Comparison of ENCODE assay signal across 10 cellular contexts in the genomic region with DNA sequence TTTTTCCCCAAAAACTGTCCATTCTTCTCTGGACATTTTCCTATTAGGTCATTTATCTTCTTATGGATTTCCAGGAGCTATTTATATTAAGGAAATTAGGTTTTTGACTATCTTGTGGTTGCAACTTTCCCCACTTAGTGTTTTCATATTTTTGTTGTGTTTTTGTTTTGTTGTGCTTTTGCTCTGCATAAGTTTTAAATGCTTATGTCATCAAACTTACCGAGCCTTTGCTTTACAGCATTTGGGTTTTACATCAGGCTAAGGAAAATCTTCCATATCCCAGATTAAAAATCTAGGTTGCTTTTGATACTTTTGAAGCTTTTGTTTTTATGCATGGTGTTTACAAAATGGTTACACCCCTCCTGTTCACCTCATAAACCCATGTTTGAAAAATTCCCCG. TPM values are rescaled to one million over a fixed set of nuclear protein-coding genes. Genes with fewer than 3 reads are reported as not detected.
"Had no signal": no experiment of that assay in that cellular context is flagged by ENCODE, and none has a peak within 500 bp of the region (broad histone marks: within the 10 kb centered on the region; RNA-seq: fewer than 3 reads in every experiment).

No MANE protein-coding gene starts in this region.

- H3K4me3 ChIP-seq: GM23338 had no signal

- H3K9ac ChIP-seq: KMS-11 had no signal

- H3K4me2 ChIP-seq: GM23338, KMS-11 had no signal

- H3K27ac ChIP-seq: KMS-11 had no signal

- FAIRE-seq: H1, H54, HTR-8/SVneo had no signal

- DNase-seq: H9, HCEC 1CT, Karpas-422, KBM-7 had no signal

RNA-seq across cellular contexts. Expression of gene MAF, which starts 27.5 kb away (rescaled TPM):
- total RNA-seq: HT-29 had no signal
